ENCODE assay signal across 1 cellular context in the genomic region with DNA sequence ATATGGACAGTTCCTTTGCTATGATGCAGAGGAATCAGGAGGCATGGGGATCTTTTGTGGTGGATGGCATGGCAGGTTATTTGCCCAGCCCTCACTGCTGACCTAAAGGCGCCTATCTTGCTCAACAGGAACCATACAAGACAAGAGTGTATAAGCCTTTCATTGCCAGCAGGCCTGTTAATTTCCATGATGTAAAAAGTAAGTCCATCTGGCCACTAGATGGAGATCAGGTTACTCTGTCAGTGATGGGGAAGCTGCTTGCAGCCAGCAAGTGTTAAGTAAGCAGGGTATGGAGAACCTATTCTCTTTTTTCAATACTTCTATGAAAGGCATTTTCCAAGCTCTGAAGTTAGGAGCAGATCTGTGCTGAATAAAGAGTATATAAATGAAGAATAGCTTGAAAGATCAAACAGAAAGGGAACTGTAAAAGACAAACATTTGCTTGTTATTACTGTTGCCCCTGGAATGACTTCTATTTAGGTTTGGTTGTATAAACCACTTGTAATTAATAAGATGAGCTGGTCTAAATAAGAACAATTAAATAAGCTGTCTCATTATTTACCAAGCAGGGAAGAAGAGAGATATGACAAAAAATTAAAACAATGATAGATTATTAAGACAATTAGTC.
A peak's percentile ranks its signal among the peaks of the same experiment; 100 is the strongest.
TF ChIP-seq lines count a peak whose summit lies in the region.

No MANE protein-coding gene starts in this region.

TF ChIP-seq in GM12878, 131 proteins besides CTCF, POLR2A, EP300 and RAD21:
- TF ChIP-seq, protein P1, sequence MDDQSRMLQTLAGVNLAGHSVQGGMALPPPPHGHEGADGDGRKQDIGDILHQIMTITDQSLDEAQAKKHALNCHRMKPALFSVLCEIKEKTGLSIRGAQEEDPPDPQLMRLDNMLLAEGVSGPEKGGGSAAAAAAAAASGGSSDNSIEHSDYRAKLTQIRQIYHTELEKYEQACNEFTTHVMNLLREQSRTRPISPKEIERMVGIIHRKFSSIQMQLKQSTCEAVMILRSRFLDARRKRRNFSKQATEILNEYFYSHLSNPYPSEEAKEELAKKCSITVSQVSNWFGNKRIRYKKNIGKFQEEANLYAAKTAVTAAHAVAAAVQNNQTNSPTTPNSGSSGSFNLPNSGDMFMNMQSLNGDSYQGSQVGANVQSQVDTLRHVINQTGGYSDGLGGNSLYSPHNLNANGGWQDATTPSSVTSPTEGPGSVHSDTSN (IDR thresholded peaks at IDR 0.05; ENCODE audit: insufficient replicate concordance, low read depth, low read length) = no peak
- TF ChIP-seq SRF (IDR thresholded peaks at IDR 0.05; ENCODE audit: low read depth in 2 of 2, low read length in 2 of 2) (no peak), CREM (IDR thresholded peaks at IDR 0.05; ENCODE audit: low read depth) (no peak; the same call in 1 of the 2 replicates), SMC3 (IDR thresholded peaks at IDR 0.05; ENCODE audit: borderline replicate concordance, low read length) (peak; percentile 94), YY1 (IDR thresholded peaks at IDR 0.05; ENCODE audit: low read depth, low read length) (0 out of 2 replicates have a peak, but pooled peaks have one; percentile 30)
- TF ChIP-seq, protein P2, sequence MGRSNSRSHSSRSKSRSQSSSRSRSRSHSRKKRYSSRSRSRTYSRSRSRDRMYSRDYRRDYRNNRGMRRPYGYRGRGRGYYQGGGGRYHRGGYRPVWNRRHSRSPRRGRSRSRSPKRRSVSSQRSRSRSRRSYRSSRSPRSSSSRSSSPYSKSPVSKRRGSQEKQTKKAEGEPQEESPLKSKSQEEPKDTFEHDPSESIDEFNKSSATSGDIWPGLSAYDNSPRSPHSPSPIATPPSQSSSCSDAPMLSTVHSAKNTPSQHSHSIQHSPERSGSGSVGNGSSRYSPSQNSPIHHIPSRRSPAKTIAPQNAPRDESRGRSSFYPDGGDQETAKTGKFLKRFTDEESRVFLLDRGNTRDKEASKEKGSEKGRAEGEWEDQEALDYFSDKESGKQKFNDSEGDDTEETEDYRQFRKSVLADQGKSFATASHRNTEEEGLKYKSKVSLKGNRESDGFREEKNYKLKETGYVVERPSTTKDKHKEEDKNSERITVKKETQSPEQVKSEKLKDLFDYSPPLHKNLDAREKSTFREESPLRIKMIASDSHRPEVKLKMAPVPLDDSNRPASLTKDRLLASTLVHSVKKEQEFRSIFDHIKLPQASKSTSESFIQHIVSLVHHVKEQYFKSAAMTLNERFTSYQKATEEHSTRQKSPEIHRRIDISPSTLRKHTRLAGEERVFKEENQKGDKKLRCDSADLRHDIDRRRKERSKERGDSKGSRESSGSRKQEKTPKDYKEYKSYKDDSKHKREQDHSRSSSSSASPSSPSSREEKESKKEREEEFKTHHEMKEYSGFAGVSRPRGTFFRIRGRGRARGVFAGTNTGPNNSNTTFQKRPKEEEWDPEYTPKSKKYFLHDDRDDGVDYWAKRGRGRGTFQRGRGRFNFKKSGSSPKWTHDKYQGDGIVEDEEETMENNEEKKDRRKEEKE (IDR thresholded peaks at IDR 0.05) = no peak
